In the genomic region with DNA sequence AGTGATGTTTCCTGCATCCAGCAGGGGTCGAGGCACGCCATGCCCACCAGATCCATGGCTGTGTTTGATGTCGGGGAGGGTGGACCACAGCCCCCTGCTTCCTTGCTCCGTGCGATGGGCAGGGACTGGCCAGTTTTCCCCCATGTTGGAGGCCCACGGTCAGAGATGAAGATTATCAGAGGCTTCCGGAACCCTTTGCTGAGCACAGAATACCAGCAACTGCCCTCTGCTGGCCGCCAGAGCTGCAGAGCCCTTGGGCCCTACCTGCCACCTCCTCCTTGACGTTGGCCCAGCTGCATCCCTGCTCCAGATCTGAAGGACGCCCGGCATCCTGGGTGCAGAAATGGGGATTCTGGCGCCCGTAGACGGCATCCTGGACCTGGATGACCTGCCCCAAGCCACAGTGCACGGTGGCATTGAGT, we compare ENCODE assay signal across 11 cellular contexts. TPM values are rescaled to one million over a fixed set of nuclear protein-coding genes. Genes with fewer than 3 reads are reported as not detected.
A peak's percentile ranks its signal among the peaks of the same experiment; 100 is the strongest.
DNase-seq lines count a peak whose midpoint lies in the region; ATAC-seq, FAIRE-seq and TF ChIP-seq lines count a peak whose summit lies in the region.
"Had no signal": no experiment of that assay in that cellular context is flagged by ENCODE, and none has a peak within 500 bp of the region (broad histone marks: within the 10 kb centered on the region; RNA-seq: fewer than 3 reads in every experiment).

No MANE protein-coding gene starts in this region.

- H3K4me3 ChIP-seq in GM12865 (ENCODE audit: low read depth, low read length) (no peak overlapping the region), left ventricle myocardium inferior (no peak overlapping the region)

- TF ChIP-seq CTCF in GM12865 (IDR thresholded peaks at IDR 0.05; ENCODE audit: insufficient read depth, low read depth, low read length, missing control alignments) = no peak
- peak; percentile 47 for TF ChIP-seq CTCF in left ventricle myocardium inferior (IDR thresholded peaks at IDR 0.05; ENCODE audit: borderline replicate concordance)

- H3K9me3 ChIP-seq in left ventricle myocardium inferior (replicated peaks) = no peaks in the 10 kb centered on the region

- no peak for TF ChIP-seq POLR2A in GM12891 (IDR thresholded peaks at IDR 0.05; ENCODE audit: low read depth, low read length)

- intact Hi-C loops in left ventricle myocardium inferior (cut with micrococcal nuclease) = no loop called here

- no peaks in the 10 kb centered on the region for H3K36me3 ChIP-seq in left ventricle myocardium inferior

- FAIRE-seq in GM12891 (lab: Jason Lieb, UNC) = no peak
- FAIRE-seq: HTR-8/SVneo had no signal

- H3K27me3 ChIP-seq in left ventricle myocardium inferior (ENCODE audit: low read depth) = peaks cover 38% of the 10 kb centered on the region

- no peaks in the 10 kb centered on the region for H3K4me1 ChIP-seq in left ventricle myocardium inferior

- DNase-seq in 8988T (peak; percentile 84), GM12865 (ENCODE audit: low read depth) (peak; percentile 14), SK-MEL-5 (ENCODE audit: low read depth, low spot score) (peak; percentile 69), left ventricle myocardium inferior (no peak), GM12891 (ENCODE audit: insufficient read length, low spot score) (no peak)
- DNase-seq in activated CD8-positive, alpha-beta memory T cell treated with anti-CD3 and anti-CD28 coated beads for 24 hours = no peak
- DNase-seq in activated CD4-positive, alpha-beta T cell treated with anti-CD3 and anti-CD28 coated beads for 1 hour = no peak
- DNase-seq: activated T-cell treated with anti-CD3 and anti-CD28 coated beads, Interleukin-2, amount 50 U/mL, for 72 hours had no signal

- ATAC-seq in GM19035 (IDR thresholded peaks at IDR 0.05; ENCODE audit: unreplicated experiment) = no peak
- ATAC-seq: activated T-cell treated with anti-CD3 and anti-CD28 coated beads, Interleukin-2, amount 50 U/mL, for 72 hours; natural killer cell treated with Interleukin-12 subunit alpha and Interleukin-12 subunit beta and Interleukin-15 and Interleukin-18, amount 100 ng/mL, for 72 hours had no signal

- in situ Hi-C loops in SK-MEL-5 (cut with HindIII; ENCODE audit: low pct_unique_long_range_greater_than_20kb, low sequenced_read_pairs) = no loop called here

- no peak overlapping the region for H3K27ac ChIP-seq in left ventricle myocardium inferior (replicated peaks)

TF ChIP-seq in GM12891, 5 proteins besides CTCF, POLR2A, EP300 and RAD21:
- no peak for TF ChIP-seq PAX5 (IDR thresholded peaks at IDR 0.05; ENCODE audit: insufficient read depth, low read length, severe bottlenecking)
- no peak for TF ChIP-seq POLR2AphosphoS5 (IDR thresholded peaks at IDR 0.05; ENCODE audit: low read depth, low read length)
- TF ChIP-seq SPI1 (IDR thresholded peaks at IDR 0.05; ENCODE audit: low read depth, low read length) = no peak
- no peak for TF ChIP-seq POU2F2 (IDR thresholded peaks at IDR 0.05; ENCODE audit: low read depth, low read length)
- no peak for TF ChIP-seq TAF1 (IDR thresholded peaks at IDR 0.05; ENCODE audit: low read depth, low read length)

RNA-seq across cellular contexts. Expression of a gene that starts 23.7 kb away (rescaled TPM):
- total RNA-seq in SK-MEL-5 (2014; rRNA removed; shearing (Covaris generic)) = 0.24 and 0.32 TPM in 2 replicates
- 0.06 TPM in 1 of 2 replicates, not detected in the other for polyA plus RNA-seq in SK-MEL-5 (2015; cell fraction: cytosol; rRNA removed)
- polyA plus RNA-seq in SK-MEL-5 (2015; cell fraction: nucleus; rRNA removed) = not detected in 2 replicates
- total RNA-seq in left ventricle myocardium inferior = not detected
- polyA plus RNA-seq in GM12891 (2012; ENCODE audit: low read depth, missing spikeins) = not detected
- total RNA-seq: activated T-cell treated with anti-CD3 and anti-CD28 coated beads, Interleukin-2, amount 50 U/mL, for 72 hours; natural killer cell treated with Interleukin-12 subunit alpha and Interleukin-12 subunit beta and Interleukin-15 and Interleukin-18, amount 100 ng/mL, for 72 hours had no signal

Comparison
In these comparisons a context has a peak if more than half of its experiments do, and no peak if none do; other contexts are left out.
1. DNase-seq: peak in 8988T (single experiment), GM12865 (single experiment) and SK-MEL-5 (single experiment); none in left ventricle myocardium inferior (single experiment), GM12891 (single experiment), activated CD8-positive, alpha-beta memory T cell treated with anti-CD3 and anti-CD28 coated beads for 24 hours (single experiment) and activated CD4-positive, alpha-beta T cell treated with anti-CD3 and anti-CD28 coated beads for 1 hour (single experiment).